ENCODE assay signal across 8 cellular contexts in the genomic region with DNA sequence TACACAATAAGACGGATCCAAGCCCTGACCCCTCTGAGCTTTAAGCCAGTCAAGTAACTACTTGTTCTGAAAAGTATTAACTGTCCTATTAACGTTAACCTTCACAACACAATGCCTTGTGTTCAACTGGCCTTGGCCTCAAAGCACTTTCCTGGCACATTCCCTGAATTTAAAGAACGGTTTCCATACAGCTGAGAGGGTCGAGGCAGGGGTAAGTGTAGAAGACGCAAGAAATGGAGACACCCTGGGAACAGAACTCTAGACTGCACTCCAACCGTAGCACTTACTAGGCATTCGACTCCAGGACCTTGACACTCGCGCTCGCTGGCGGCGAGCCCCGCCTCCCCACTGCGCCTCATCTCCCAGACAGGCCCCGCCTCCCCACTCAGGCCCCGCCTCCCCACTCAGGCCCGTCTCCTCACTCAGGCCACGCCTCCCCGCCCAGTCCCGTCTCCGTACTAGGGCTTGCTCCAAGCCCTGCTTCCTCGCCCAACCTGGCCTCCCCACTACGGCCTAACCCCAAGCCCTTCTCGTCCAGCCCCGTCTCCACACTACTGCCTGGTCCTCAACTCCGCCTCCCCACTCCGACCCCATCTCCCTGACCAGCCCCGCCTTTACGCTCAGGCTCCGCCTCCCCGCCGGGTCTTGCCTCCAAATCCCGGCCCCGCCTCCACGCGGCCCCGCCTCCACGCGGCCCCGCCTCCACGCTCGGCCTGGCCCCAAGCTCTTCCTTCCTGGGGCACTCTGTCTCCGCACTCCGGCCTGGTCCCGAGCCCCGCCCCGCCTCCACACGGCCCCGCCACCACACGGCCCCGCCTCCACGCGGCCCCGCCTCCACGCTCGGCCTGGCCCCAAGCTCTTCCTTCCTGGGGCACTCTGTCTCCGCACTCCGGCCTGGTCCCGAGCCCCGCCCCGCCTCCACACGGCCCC. TPM values are rescaled to one million over a fixed set of nuclear protein-coding genes. Genes with fewer than 3 reads are reported as not detected.
A peak's percentile ranks its signal among the peaks of the same experiment; 100 is the strongest.
DNase-seq lines count a peak whose midpoint lies in the region; ATAC-seq and TF ChIP-seq lines count a peak whose summit lies in the region.

No MANE protein-coding gene starts in this region.

- H3K36me3 Mint-ChIP-seq in neural crest cell (ENCODE audit: low read depth) = no peaks in the 10 kb centered on the region

- peaks cover 2% of the 10 kb centered on the region; the same call in 1 of the 2 replicates for H3K27me3 ChIP-seq in H7 (ENCODE audit: control insufficient read depth, insufficient read depth, low read length)
- no peaks in the 10 kb centered on the region for H3K27me3 ChIP-seq in MG63

- H3K4me3 Mint-ChIP-seq in neural crest cell = peak overlapping the region; percentile 97
- peak overlapping the region; percentile 88 to 92 for H3K4me3 Mint-ChIP-seq in stimulated activated naive CD8-positive, alpha-beta T cell treated with anti-CD3 and anti-CD28 coated beads, Interleukin-15, amount 100 ng/mL, for 72 hours

- H3K4me1 Mint-ChIP-seq in neural crest cell = peaks cover 23% of the 10 kb centered on the region
- H3K4me1 Mint-ChIP-seq in stimulated activated naive CD8-positive, alpha-beta T cell treated with anti-CD3 and anti-CD28 coated beads, Interleukin-15, amount 100 ng/mL, for 72 hours = peaks cover 42% of the 10 kb centered on the region

- TF ChIP-seq CTCF in neural crest cell (conservative IDR thresholded peaks at IDR 0.05) = no peak

- H3K27me3 Mint-ChIP-seq in neural crest cell (ENCODE audit: low read depth) = no peaks in the 10 kb centered on the region
- no peaks in the 10 kb centered on the region for H3K27me3 Mint-ChIP-seq in stimulated activated naive CD8-positive, alpha-beta T cell treated with anti-CD3 and anti-CD28 coated beads, Interleukin-15, amount 100 ng/mL, for 72 hours

- H3K9me3 Mint-ChIP-seq in neural crest cell = no peaks in the 10 kb centered on the region
- H3K9me3 Mint-ChIP-seq in stimulated activated naive CD8-positive, alpha-beta T cell treated with anti-CD3 and anti-CD28 coated beads, Interleukin-15, amount 100 ng/mL, for 72 hours = no peaks in the 10 kb centered on the region

- no peaks in the 10 kb centered on the region for H3K36me3 ChIP-seq in H7 (replicated peaks; ENCODE audit: control insufficient read depth, insufficient read depth, low read length)
- H3K36me3 ChIP-seq in MG63 = no peaks in the 10 kb centered on the region; the same call in 1 of the 2 replicates

- peak overlapping the region; percentile 96 for H3K27ac Mint-ChIP-seq in neural crest cell (ENCODE audit: unreplicated experiment)
- H3K27ac Mint-ChIP-seq in stimulated activated naive CD8-positive, alpha-beta T cell treated with anti-CD3 and anti-CD28 coated beads, Interleukin-15, amount 100 ng/mL, for 72 hours = peak overlapping the region; percentile 92 to 97

- peak; percentile 65 for TF ChIP-seq POLR2A in Raji (IDR thresholded peaks at IDR 0.05; ENCODE audit: insufficient read depth, low read depth, low read length)

- DNase-seq in EL (peak; percentile 96), H7 (peak; percentile 97), MG63 (peak; percentile 95), fibroblast of the conjunctiva (ENCODE audit: low read depth) (peak; percentile 94), neural crest cell (ENCODE audit: low read depth, low spot score) (peak; percentile 98)
- DNase-seq in activated effector memory CD4-positive, alpha-beta T cell treated with anti-CD3 and anti-CD28 coated beads, Interleukin-2, amount 50 U/mL, for 16 hours = peak; percentile 98
- peak; percentile 97 to 99 for DNase-seq in stimulated activated naive CD8-positive, alpha-beta T cell treated with anti-CD3 and anti-CD28 coated beads, Interleukin-15, amount 100 ng/mL, for 72 hours

- peak; percentile 78 for ATAC-seq in stimulated activated naive CD8-positive, alpha-beta T cell treated with anti-CD3 and anti-CD28 coated beads, Interleukin-15, amount 100 ng/mL, for 72 hours

- peak overlapping the region; percentile 63 for H3K4me3 ChIP-seq in H7 (ENCODE audit: insufficient read depth, low read depth, low read length)
- H3K4me3 ChIP-seq in MG63 = peak overlapping the region; percentile 57

- H3K9me3 ChIP-seq in MG63 = no peaks in the 10 kb centered on the region

RNA-seq across cellular contexts. Expression of gene TMEM87B, which starts 0.9 kb away (rescaled TPM):
- 7.1 and 11.0 TPM in 2 replicates for total RNA-seq in H7 (2014; rRNA removed; shearing (Covaris generic))
- 7.0 and 32.9 TPM in 2 replicates for total RNA-seq in MG63 (2014; rRNA removed; shearing (Covaris generic); ENCODE audit: low replicate concordance)
- total RNA-seq in neural crest cell = 6.2 and 7.8 TPM in 2 replicates

Comparison
In these comparisons a context has a peak if more than half of its experiments do, and no peak if none do; other contexts are left out.
1. Peak in every context shown above with its lines: DNase-seq, ATAC-seq and H3K4me3 ChIP-seq.